ENCODE assay signal across 25 cellular contexts in genomic region chr12:123790901-123791486, GRCh38. TPM values are rescaled to one million over a fixed set of nuclear protein-coding genes. Genes with fewer than 3 reads are reported as not detected.
DNase-seq lines count a peak whose midpoint lies in the region; ATAC-seq, FAIRE-seq and TF ChIP-seq lines count a peak whose summit lies in the region.
"Had no signal": no experiment of that assay in that cellular context is flagged by ENCODE, and none has a peak within 500 bp of the region (broad histone marks: within the 10 kb centered on the region; RNA-seq: fewer than 3 reads in every experiment).

No MANE protein-coding gene starts in this region.

- H3K36me3 ChIP-seq in HEK293 (ENCODE audit: control insufficient read depth in 2 of 2, insufficient read depth in 1 of 2, low read length in 2 of 2) = no peaks in the 10 kb centered on the region
- H3K36me3 ChIP-seq in K562 (ENCODE audit: control insufficient read depth, insufficient read depth, low read length) = no peaks in the 10 kb centered on the region
- no peaks in the 10 kb centered on the region for H3K36me3 ChIP-seq in neural progenitor cell
- H3K36me3 ChIP-seq: BE2C, BLaER1 had no signal

- no peak overlapping the region for H3K4me2 ChIP-seq in K562 (ENCODE audit: insufficient read depth, low read length)
- H3K4me2 ChIP-seq in neural progenitor cell = no peak overlapping the region
- H3K4me2 ChIP-seq: BLaER1 had no signal

- H3F3A ChIP-seq in neural progenitor cell (ENCODE audit: low read depth) = no peaks in the 10 kb centered on the region

- H3K4me3 ChIP-seq in HEK293 (ENCODE audit: low read depth, low read length) (no peak overlapping the region), K562 (no peak overlapping the region), neural progenitor cell (no peak overlapping the region)
- H3K4me3 ChIP-seq: BLaER1 had no signal

- POLR2A ChIA-PET in HEK293 (lab: Yijun Ruan, JAX) = interaction anchor here (1.7 kb wide), 1 partner anchor 79 kb away, joined by 5 read pairs; the partner anchor contains the start of gene ATP6V0A2
- POLR2A ChIA-PET in K562 (lab: Yijun Ruan, JAX) = interaction anchor here (0.7 to 1.1 kb wide), 3 partner anchors 24 to 446 kb away, joined by 3 to 5 read pairs (median 3); no protein-coding TSS in a partner anchor

- no TSS peak for BruUV-seq in K562 (replicated peaks; lab: Mats Ljungman, UMichigan)

- intact Hi-C loops in K562 (cut with micrococcal nuclease) = no loop called here
- intact Hi-C loops in left ventricle myocardium superior (cut with micrococcal nuclease) = no loop called here

- H2AFZ ChIP-seq in K562 (ENCODE audit: low read depth, low read length) (no peak overlapping the region), neural progenitor cell (replicated peaks) (no peak overlapping the region)

- peak overlapping the region in 1 of 2 experiments; percentile 23; a peak in 1 of 4 replicates for H3K9ac ChIP-seq in K562 (ENCODE audit: insufficient read depth in 1 of 2, low read depth in 2 of 2, low read length in 2 of 2)
- H3K9ac ChIP-seq in neural progenitor cell = no peak overlapping the region
- H3K9ac ChIP-seq: BLaER1 had no signal

- no peaks in the 10 kb centered on the region for H3K9me1 ChIP-seq in K562 (ENCODE audit: control insufficient read depth, insufficient read depth, low read length)

- H3K4me3 Mint-ChIP-seq in neural progenitor cell = no peak overlapping the region
- H3K4me3 Mint-ChIP-seq: CD14-positive monocyte; CD4-positive, alpha-beta T cell; CD8-positive, alpha-beta T cell had no signal

- FAIRE-seq in K562 (lab: Jason Lieb, UNC) = peak; percentile 44
- FAIRE-seq: A204.1, D721Med, G401.6, GM12892, GM18507 had no signal

- peaks cover 0 to 1% of the 10 kb centered on the region in 2 experiments; a peak in 1 of 5 replicates for H3K27me3 ChIP-seq in K562 (ENCODE audit: control insufficient read depth in 2 of 2, insufficient read depth in 2 of 2, low read length in 2 of 2)
- no peaks in the 10 kb centered on the region for H3K27me3 ChIP-seq in neural progenitor cell
- H3K27me3 ChIP-seq: BE2C, BLaER1 had no signal

- WGBS in K562 (ENCODE audit: insufficient coverage, low coverage, missing lambda C conversion rate) = 14% methylated on average over 4 of the region's 4 CpGs

- CTCF ChIA-PET in HEK293 (lab: Yijun Ruan, JAX) (interaction anchor here (0.6 kb wide), 1 partner anchor 130 kb away, joined by 3 read pairs; no protein-coding TSS in a partner anchor), K562 (lab: Yijun Ruan, JAX; ENCODE audit: low intra/inter-chr PET ratio) (no interaction called here)

- H4K20me1 ChIP-seq in K562 (replicated peaks; ENCODE audit: control insufficient read depth, insufficient read depth, low read length) (no peaks in the 10 kb centered on the region), neural progenitor cell (ENCODE audit: low read depth) (no peaks in the 10 kb centered on the region)
- H4K20me1 ChIP-seq: BLaER1 had no signal

- H3K9me3 Mint-ChIP-seq in neural progenitor cell = no peaks in the 10 kb centered on the region

- peak overlapping the region; percentile 11 for H3K27ac Mint-ChIP-seq in neural progenitor cell
- H3K27ac Mint-ChIP-seq: CD4-positive, alpha-beta T cell; CD8-positive, alpha-beta T cell had no signal

- TF ChIP-seq RAD21 in K562 (CRISPR knock-in tag; conservative IDR thresholded peaks at IDR 0.05 in 1 of 2, IDR thresholded peaks at IDR 0.05 in 1 of 2) = no peak

- H3K27me3 Mint-ChIP-seq in neural progenitor cell (ENCODE audit: insufficient read depth, low read depth) = peaks cover 6% of the 10 kb centered on the region
- H3K27me3 Mint-ChIP-seq: CD4-positive, alpha-beta T cell had no signal

- H3K79me2 ChIP-seq in K562 (ENCODE audit: control insufficient read depth, insufficient read depth, low read length) (no peaks in the 10 kb centered on the region), neural progenitor cell (ENCODE audit: low read depth) (no peaks in the 10 kb centered on the region)

- peak; percentile 10 for DNase-seq in NCI-H69 (lab: John Stamatoyannopoulos, UW)
- DNase-seq in K562 (ENCODE audit: extremely low read depth in 1 of 4, low spot score in 3 of 4) = no peak
- no peak for DNase-seq in neural progenitor cell (ENCODE audit: low spot score)
- DNase-seq in kidney tubule cell (ENCODE audit: low spot score) = no peak
- no peak for DNase-seq in left ventricle myocardium superior
- DNase-seq in CD1c-positive myeloid dendritic cell (ENCODE audit: extremely low spot score) = no peak
- DNase-seq in KG1 (lab: John Stamatoyannopoulos, UW) = no peak
- DNase-seq: 8988T; ACHN; BE2C; C1 segment of cervical spinal cord; Caco-2; Calu3; CD4-positive, alpha-beta T cell; CD8-positive, alpha-beta T cell; DMS79 treated with DMSO at 0.1 percent for 48 hours; GF-D8 had no signal

- peak; percentile 72 for ATAC-seq in K562
- ATAC-seq in left ventricle myocardium superior = no peak
- ATAC-seq: CD8-positive, alpha-beta T cell had no signal

- H3K4me1 Mint-ChIP-seq in neural progenitor cell = no peaks in the 10 kb centered on the region
- H3K4me1 Mint-ChIP-seq: CD14-positive monocyte had no signal

- H3K4me1 ChIP-seq in HEK293 (ENCODE audit: control insufficient read depth, insufficient read depth, low read length) = no peaks in the 10 kb centered on the region
- H3K4me1 ChIP-seq in K562 (replicated peaks in 1 of 2; ENCODE audit: control insufficient read depth in 2 of 2, insufficient read depth in 2 of 2, low read length in 2 of 2) = peaks cover 0 to 7% of the 10 kb centered on the region in 2 experiments; a peak in 2 of 5 replicates
- no peaks in the 10 kb centered on the region for H3K4me1 ChIP-seq in neural progenitor cell
- H3K4me1 ChIP-seq: BE2C, BLaER1, Caco-2 had no signal

- in situ Hi-C loops in K562 (cut with MboI) = no loop called here

- H3K27ac ChIP-seq in HEK293 (ENCODE audit: extremely low read depth, low read depth, low read length) (no peak overlapping the region), K562 (ENCODE audit: extremely low read depth, low read depth, low read length) (no peak overlapping the region), neural progenitor cell (no peak overlapping the region)
- H3K27ac ChIP-seq: BLaER1 had no signal

- H3K9me3 ChIP-seq in HEK293 (ENCODE audit: control insufficient read depth, insufficient read depth, low read depth, low read length) (no peaks in the 10 kb centered on the region), K562 (replicated peaks; ENCODE audit: control insufficient read depth, insufficient read depth, low read depth, low read length) (no peaks in the 10 kb centered on the region), neural progenitor cell (ENCODE audit: low read depth) (no peaks in the 10 kb centered on the region)
- H3K9me3 ChIP-seq: BE2C had no signal

- no peak for TF ChIP-seq EP300 in K562 (IDR thresholded peaks at IDR 0.05; ENCODE audit: low read length)

- TF ChIP-seq POLR2A in K562 (conservative IDR thresholded peaks at IDR 0.05) = no peak

- no peak for TF ChIP-seq CTCF in HEK293 (tag by site-specific recombination; IDR thresholded peaks at IDR 0.05)
- TF ChIP-seq CTCF in K562 (IDR thresholded peaks at IDR 0.05 in 2 of 3, conservative IDR thresholded peaks at IDR 0.05 in 1 of 3; ENCODE audit: insufficient read depth in 2 of 3, low read depth in 1 of 3, low read length in 3 of 3) = no peak
- TF ChIP-seq CTCF in neural progenitor cell (IDR thresholded peaks at IDR 0.05) = no peak

- no peaks in the 10 kb centered on the region for H3K36me3 Mint-ChIP-seq in neural progenitor cell
- H3K36me3 Mint-ChIP-seq: CD14-positive monocyte; CD8-positive, alpha-beta T cell had no signal

RNA-seq across cellular contexts. Expression of gene DNAH10, which starts 28.9 kb away (rescaled TPM):
- 0.16 and 0.46 TPM in 2 replicates for total RNA-seq in K562 (2011; cell fraction: chromatin; rRNA removed; ENCODE audit: low replicate concordance)
- total RNA-seq in K562 (2011; cell fraction: nucleolus; rRNA removed) = under 0.01 and 0.13 TPM in 2 replicates
- total RNA-seq in K562 (2011; cell fraction: nucleoplasm; rRNA removed) = 0.07 TPM in 1 of 2 replicates, not detected in the other
- total RNA-seq in K562 (2014; rRNA removed) (0.05 and 0.08 TPM in 2 replicates), K562 (2014; rRNA removed; fragmentation: Illumina TruSeq; extraction: Trizol) (0.03 and 0.04 TPM in 2 replicates), K562 (2015; rRNA removed; fragmentation: Illumina TruSeq; extraction: Trizol) (0.04 TPM in 2 replicates), K562 (2021) (0.04 and 0.07 TPM in 2 replicates), neural progenitor cell (ENCODE audit: low replicate concordance) (0.26 and 0.31 TPM in 2 replicates), left ventricle myocardium superior (0.25 TPM)
- polyA plus RNA-seq in K562 (2011; rRNA removed) (0.01 and 0.06 TPM in 2 replicates), K562 (2014; fragmentation: Illumina TruSeq; extraction: Trizol) (0.01 TPM in 2 replicates), K562 (2014; fragmentation: Nextera tagmentation; extraction: Ambion mirVana) (under 1 TPM in 1 of 2 experiments, not detected in 1; 0.01 TPM), K562 (2014; rRNA removed) (0.01 TPM in 1 of 2 replicates, not detected in the other)
- under 0.01 TPM in 1 of 2 replicates, not detected in the other for polyA plus RNA-seq in K562 (2011; cell fraction: cytosol; rRNA removed)
- polyA plus RNA-seq in K562 (2011; cell fraction: nucleus; rRNA removed) = 0.15 and 0.26 TPM in 2 replicates
- 0.07 and 0.54 TPM in 2 replicates for polyA plus RNA-seq in K562 (2012)
- 0.07 and 0.18 TPM in 2 replicates for polyA minus RNA-seq in K562 (2011; rRNA and poly(A)+ RNA removed)
- not detected in 2 replicates for polyA minus RNA-seq in K562 (2011; cell fraction: cytosol; rRNA and poly(A)+ RNA removed)
- polyA minus RNA-seq in K562 (2011; cell fraction: nucleus; rRNA and poly(A)+ RNA removed) = 0.11 and 0.13 TPM in 2 replicates
- polyA plus RNA-seq: CD14-positive monocyte had no signal

Comparison
In these comparisons a context has a peak if more than half of its experiments do, and no peak if none do; other contexts are left out.
1. Of the 44 proteins assayed by ChIP-seq in both K562 and HEK293: peak only in K562: none; only in HEK293: none; in both: PRDM10; in neither: 43.